24 cellular contexts compared by ENCODE assay signal in the genomic region with DNA sequence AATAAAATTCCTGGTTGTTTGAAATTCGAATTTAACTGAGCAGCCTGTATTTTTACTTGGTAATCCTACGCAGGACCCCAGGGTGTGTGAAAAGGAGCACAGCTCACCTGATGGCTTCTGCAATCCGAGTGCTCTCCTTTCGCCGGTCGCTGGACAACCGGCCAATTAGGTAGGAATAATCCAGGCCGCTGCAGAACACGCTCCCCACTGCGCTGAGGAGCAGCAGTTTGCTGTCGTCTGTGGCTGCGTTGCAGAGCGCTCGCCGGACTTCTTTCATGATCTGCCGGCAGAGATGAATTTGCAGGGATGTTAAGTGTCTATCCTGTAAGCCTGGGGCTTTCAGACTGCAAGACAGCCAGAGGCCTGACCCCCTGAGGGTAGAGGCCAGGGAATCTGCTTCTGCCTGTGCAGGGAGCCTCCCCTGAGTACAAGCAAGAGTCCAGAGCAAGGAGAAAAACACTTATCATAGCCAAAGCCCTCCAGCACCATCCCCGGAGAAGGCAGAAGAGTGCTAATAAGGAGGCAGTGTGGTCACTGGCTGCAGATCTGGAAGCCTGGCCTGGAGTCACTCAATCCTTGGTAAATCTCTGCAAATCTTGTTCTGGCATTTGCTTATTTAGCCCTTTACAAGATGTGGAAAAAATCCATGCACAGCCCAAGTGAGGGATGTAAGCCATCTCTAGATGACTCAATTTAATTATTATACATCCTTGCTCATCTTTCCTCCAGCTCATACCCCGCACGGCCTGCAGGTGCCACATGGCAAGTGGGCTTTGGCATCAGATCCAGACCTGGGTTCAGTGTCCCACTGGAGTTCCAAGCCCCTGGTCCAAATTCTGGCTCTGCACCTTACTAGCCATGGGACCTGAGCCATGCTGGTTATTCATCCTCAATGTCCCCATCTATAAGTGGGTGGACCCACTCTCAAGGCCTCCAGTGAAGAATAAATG.
"Had no signal": no experiment of that assay in that cellular context is flagged by ENCODE, and none has a peak within 500 bp of the region (broad histone marks: within the 10 kb centered on the region; RNA-seq: fewer than 3 reads in every experiment).

No MANE protein-coding gene starts in this region.

- H3K4me3 ChIP-seq: left ventricle myocardium inferior, ovary, psoas muscle, upper lobe of right lung had no signal

- H3K36me3 ChIP-seq: ovary, upper lobe of right lung had no signal

- DNase-seq: activated CD4-positive, alpha-beta T cell treated with anti-CD3 and anti-CD28 coated beads, Interleukin-2, amount 50 U/mL, for 4 hours; activated effector memory CD4-positive, alpha-beta T cell treated with Interleukin-2 at 50 U/mL for 16 hours; activated naive CD4-positive, alpha-beta T cell treated with anti-CD3 and anti-CD28 coated beads for 36 hours; activated naive CD8-positive, alpha-beta T cell treated with anti-CD3 and anti-CD28 coated beads, Interleukin-2, amount 10 ng/mL, durations not matched to agents 7 days and 5 days; activated T-cell treated with anti-CD3 and anti-CD28 coated beads, Interleukin-2, amount 50 U/mL, for 48 hours; amniotic stem cell; cortex of kidney; foreskin melanocyte; hippocampal formation; left ventricle myocardium inferior; midbrain; natural killer cell; ovary; psoas muscle; right cardiac atrium; stimulated activated CD4-positive, alpha-beta T cell treated with anti-CD3 and anti-CD28 coated beads, Interleukin-12 subunit alpha, Interleukin-12 subunit beta, amount 100 ng/mL, for 4 hours; stimulated activated CD4-positive, alpha-beta T cell treated with anti-CD3 and anti-CD28 coated beads, Interleukin-4, amount 100 ng/mL, for 4 hours; stimulated activated naive CD8-positive, alpha-beta T cell treated with anti-CD3 and anti-CD28 coated beads, Interleukin-15, Interleukin-2, amounts not matched to agents 100 U/mL and 50 U/mL, for 24 hours; T1000; upper lobe of right lung had no signal

- H3K36me3 Mint-ChIP-seq: natural killer cell had no signal

- H3K27me3 Mint-ChIP-seq: activated naive CD8-positive, alpha-beta T cell treated with anti-CD3 and anti-CD28 coated beads, Interleukin-2, amount 10 ng/mL, durations not matched to agents 7 days and 5 days had no signal

- H3K4me3 Mint-ChIP-seq: activated naive CD4-positive, alpha-beta T cell treated with anti-CD3 and anti-CD28 coated beads for 36 hours; activated naive CD8-positive, alpha-beta T cell treated with anti-CD3 and anti-CD28 coated beads, Interleukin-2, amount 10 ng/mL, durations not matched to agents 7 days and 5 days; natural killer cell; T-helper 1 cell treated with Interleukin-12 subunit alpha and Interleukin-12 subunit beta and Interleukin-4 antibody, amounts not matched to agents 30 μg/mL and 1 μg/mL, for 36 hours; WTC11 had no signal

- H3K9me3 Mint-ChIP-seq: natural killer cell had no signal

- H3K9me3 ChIP-seq: neutrophil, ovary, psoas muscle, upper lobe of right lung had no signal

- H3K27me3 ChIP-seq: neutrophil, ovary, upper lobe of right lung had no signal

- H3K27ac ChIP-seq: left ventricle myocardium inferior, neutrophil, ovary, psoas muscle, upper lobe of right lung had no signal

- FAIRE-seq: bronchial epithelial cell had no signal

- H3K4me1 ChIP-seq: left ventricle myocardium inferior, psoas muscle, upper lobe of right lung had no signal

- H3K4me1 Mint-ChIP-seq: natural killer cell had no signal

- ATAC-seq: natural killer cell; psoas muscle; right cardiac atrium; stimulated activated naive CD8-positive, alpha-beta T cell treated with anti-CD3 and anti-CD28 coated beads, Interleukin-15, Interleukin-2, amounts not matched to agents 100 U/mL and 50 U/mL, for 24 hours; upper lobe of right lung; WTC11 had no signal

- H3K27ac Mint-ChIP-seq: activated naive CD4-positive, alpha-beta T cell treated with anti-CD3 and anti-CD28 coated beads for 36 hours; activated naive CD8-positive, alpha-beta T cell treated with anti-CD3 and anti-CD28 coated beads, Interleukin-2, amount 10 ng/mL, durations not matched to agents 7 days and 5 days; natural killer cell; T-helper 1 cell treated with Interleukin-12 subunit alpha and Interleukin-12 subunit beta and Interleukin-4 antibody, amounts not matched to agents 30 μg/mL and 1 μg/mL, for 36 hours had no signal
